In genomic region chr6:127917766-127918165, GRCh38 we compare ENCODE assay signal across 32 cellular contexts. TPM values are rescaled to one million over a fixed set of nuclear protein-coding genes. Genes with fewer than 3 reads are reported as not detected.
DNase-seq lines count a peak whose midpoint lies in the region; ATAC-seq lines count a peak whose summit lies in the region.
"Had no signal": no experiment of that assay in that cellular context is flagged by ENCODE, and none has a peak within 500 bp of the region (broad histone marks: within the 10 kb centered on the region; RNA-seq: fewer than 3 reads in every experiment).

No MANE protein-coding gene starts in this region.

- H3K4me3 Mint-ChIP-seq in activated CD4-positive, alpha-beta T cell treated with anti-CD3 and anti-CD28 coated beads, Interleukin-2, amount 10 ng/mL, durations not matched to agents 7 days and 5 days = peak overlapping the region; percentile 93
- H3K4me3 Mint-ChIP-seq in CD4-positive, CD25-positive, alpha-beta regulatory T cell = no peak overlapping the region
- H3K4me3 Mint-ChIP-seq in T-cell = peak overlapping the region; percentile 75 to 97 (median 94)
- peak overlapping the region; percentile 88 for H3K4me3 Mint-ChIP-seq in central memory CD8-positive, alpha-beta T cell
- H3K4me3 Mint-ChIP-seq: nephron progenitor cell had no signal

- peak overlapping the region; percentile 89 for H3K27ac Mint-ChIP-seq in activated CD4-positive, alpha-beta T cell treated with anti-CD3 and anti-CD28 coated beads, Interleukin-2, amount 10 ng/mL, durations not matched to agents 7 days and 5 days
- H3K27ac Mint-ChIP-seq in CD4-positive, CD25-positive, alpha-beta regulatory T cell = no peak overlapping the region
- peak overlapping the region; percentile 97 to 98 for H3K27ac Mint-ChIP-seq in T-cell
- peak overlapping the region; percentile 85 for H3K27ac Mint-ChIP-seq in central memory CD8-positive, alpha-beta T cell (ENCODE audit: low read depth)
- H3K27ac Mint-ChIP-seq: nephron progenitor cell had no signal

- no peak for ATAC-seq in CD4-positive, CD25-positive, alpha-beta regulatory T cell (ENCODE audit: low read depth in 2 of 2)
- ATAC-seq in T-cell (replicated peaks in 1 of 4) = no peak
- ATAC-seq in central memory CD8-positive, alpha-beta T cell (replicated peaks; ENCODE audit: extremely low read depth, poor library complexity, severe bottlenecking) = no peak
- ATAC-seq in Right ventricle myocardium superior (ENCODE audit: poor library complexity) = no peak
- no peak for ATAC-seq in GM21825 (IDR thresholded peaks at IDR 0.05; ENCODE audit: unreplicated experiment)
- no peak for ATAC-seq in HG02798 (IDR thresholded peaks at IDR 0.05; ENCODE audit: poor library complexity, unreplicated experiment)
- ATAC-seq: esophagus mucosa, heart left ventricle had no signal

- peak overlapping the region; percentile 54 for H3K4me3 ChIP-seq in CD4-positive, CD25-positive, alpha-beta regulatory T cell (ENCODE audit: low read depth, low read length)
- H3K4me3 ChIP-seq: coronary artery, PC-9 had no signal

- intact Hi-C loops in Right ventricle myocardium superior (cut with DNase I) = no loop called here

- H3K4me1 Mint-ChIP-seq in activated CD4-positive, alpha-beta T cell treated with anti-CD3 and anti-CD28 coated beads, Interleukin-2, amount 10 ng/mL, durations not matched to agents 7 days and 5 days = peaks cover 80% of the 10 kb centered on the region
- peaks cover 11 to 48% (median 25%) of the 10 kb centered on the region in 4 donors for H3K4me1 Mint-ChIP-seq in CD4-positive, CD25-positive, alpha-beta regulatory T cell
- peaks cover 79 to 90% (median 87%) of the 10 kb centered on the region in 3 donors for H3K4me1 Mint-ChIP-seq in T-cell
- peaks cover 53% of the 10 kb centered on the region for H3K4me1 Mint-ChIP-seq in central memory CD8-positive, alpha-beta T cell

- POLR2A ChIA-PET in activated CD4-positive, alpha-beta T cell treated with anti-CD3 and anti-CD28 coated beads, Interleukin-2, amount 10 ng/mL, durations not matched to agents 7 days and 5 days (lab: Charles Lee) = no interaction called here
- POLR2A ChIA-PET in T-cell (lab: Charles Lee) = interaction anchor here (0.6 to 2.1 kb wide), 7 partner anchors 10 to 598 kb away, joined by 3 to 9 read pairs (median 4); partner anchors contain the start of gene THEMIS (in 2 of the 2)

- no peaks in the 10 kb centered on the region for H3K27me3 ChIP-seq in CD4-positive, CD25-positive, alpha-beta regulatory T cell (ENCODE audit: control insufficient read depth, insufficient read depth, low read length)
- H3K27me3 ChIP-seq: heart left ventricle had no signal

- H3K27me3 Mint-ChIP-seq in activated CD4-positive, alpha-beta T cell treated with anti-CD3 and anti-CD28 coated beads, Interleukin-2, amount 10 ng/mL, durations not matched to agents 7 days and 5 days = no peaks in the 10 kb centered on the region
- no peaks in the 10 kb centered on the region for H3K27me3 Mint-ChIP-seq in CD4-positive, CD25-positive, alpha-beta regulatory T cell
- no peaks in the 10 kb centered on the region for H3K27me3 Mint-ChIP-seq in T-cell
- no peaks in the 10 kb centered on the region for H3K27me3 Mint-ChIP-seq in central memory CD8-positive, alpha-beta T cell

- CTCF ChIA-PET in activated CD4-positive, alpha-beta T cell treated with anti-CD3 and anti-CD28 coated beads, Interleukin-2, amount 10 ng/mL, durations not matched to agents 7 days and 5 days (lab: Charles Lee) = interaction anchor here (0.5 to 2.7 kb wide), 5 partner anchors 14 to 1789 kb away, joined by 3 to 13 read pairs (median 3); partner anchors contain the start of gene THEMIS
- CTCF ChIA-PET in T-cell (lab: Charles Lee) = interaction anchor here (0.6 to 3.2 kb wide), 6 partner anchors 14 to 603 kb away, joined by 3 to 29 read pairs (median 7); partner anchors contain the start of gene PTPRK (in 1 of the 2)

- DNase-seq in activated CD4-positive, alpha-beta T cell treated with anti-CD3 and anti-CD28 coated beads, Interleukin-2, amount 10 ng/mL, durations not matched to agents 7 days and 5 days = no peak
- no peak for DNase-seq in activated CD4-positive, alpha-beta T cell treated with anti-CD3 and anti-CD28 coated beads, Interleukin-2, amount 50 U/mL, for 48 hours
- DNase-seq in CD4-positive, CD25-positive, alpha-beta regulatory T cell = no peak
- no peak for DNase-seq in T-cell
- no peak for DNase-seq in central memory CD8-positive, alpha-beta T cell (ENCODE audit: low spot score in 2 of 2)
- DNase-seq in Right ventricle myocardium superior = no peak
- DNase-seq: activated effector memory CD4-positive, alpha-beta T cell treated with anti-CD3 and anti-CD28 coated beads, Interleukin-2, amount 50 U/mL, for 16 hours; anterior cingulate cortex; Caco-2; foreskin fibroblast; H7; heart left ventricle; midbrain; NCI-H1092 treated with DMSO at 0.1 percent for 48 hours; NCI-H187; NCI-H2171; NCI-H510A treated with DMSO at 0.1 percent for 48 hours; nephron progenitor cell; PC-9; SIG-M5; stimulated activated CD4-positive, alpha-beta T cell treated with anti-CD3 and anti-CD28 coated beads, Interleukin-2, amount 100 ng/mL, for 24 hours; SW 1271; trophoblast cell had no signal

- H3K36me3 ChIP-seq in CD4-positive, CD25-positive, alpha-beta regulatory T cell (ENCODE audit: control insufficient read depth, insufficient read depth, low read length) = no peaks in the 10 kb centered on the region
- H3K36me3 ChIP-seq: heart left ventricle had no signal

- peaks cover 18% of the 10 kb centered on the region for H3K9me3 Mint-ChIP-seq in activated CD4-positive, alpha-beta T cell treated with anti-CD3 and anti-CD28 coated beads, Interleukin-2, amount 10 ng/mL, durations not matched to agents 7 days and 5 days
- H3K9me3 Mint-ChIP-seq in CD4-positive, CD25-positive, alpha-beta regulatory T cell = peaks cover 0 to 3% (median 0%) of the 10 kb centered on the region in 7 donors
- H3K9me3 Mint-ChIP-seq in T-cell = no peaks in the 10 kb centered on the region
- no peaks in the 10 kb centered on the region for H3K9me3 Mint-ChIP-seq in central memory CD8-positive, alpha-beta T cell
- H3K9me3 Mint-ChIP-seq: nephron progenitor cell had no signal

- H3K27ac ChIP-seq in CD4-positive, CD25-positive, alpha-beta regulatory T cell (ENCODE audit: insufficient read depth, low read length, poor library complexity, severe bottlenecking) = no peak overlapping the region
- H3K27ac ChIP-seq: coronary artery, heart left ventricle, PC-9 had no signal

- peaks cover 17% of the 10 kb centered on the region for H3K4me1 ChIP-seq in CD4-positive, CD25-positive, alpha-beta regulatory T cell (ENCODE audit: control insufficient read depth, insufficient read depth, low read length, poor library complexity, severe bottlenecking)
- H3K4me1 ChIP-seq: Caco-2, heart left ventricle had no signal

- H3K36me3 Mint-ChIP-seq in activated CD4-positive, alpha-beta T cell treated with anti-CD3 and anti-CD28 coated beads, Interleukin-2, amount 10 ng/mL, durations not matched to agents 7 days and 5 days (ENCODE audit: low read depth) = peaks cover 55% of the 10 kb centered on the region
- H3K36me3 Mint-ChIP-seq in CD4-positive, CD25-positive, alpha-beta regulatory T cell = peaks cover 5% of the 10 kb centered on the region
- H3K36me3 Mint-ChIP-seq in T-cell = peaks cover 10% of the 10 kb centered on the region
- peaks cover 21% of the 10 kb centered on the region for H3K36me3 Mint-ChIP-seq in central memory CD8-positive, alpha-beta T cell (ENCODE audit: insufficient read depth)

- H3K9me3 ChIP-seq in CD4-positive, CD25-positive, alpha-beta regulatory T cell (ENCODE audit: control insufficient read depth in 2 of 2, low read length in 2 of 2) = no peaks in the 10 kb centered on the region
- H3K9me3 ChIP-seq: Caco-2, heart left ventricle had no signal

RNA-seq across cellular contexts. Expression of gene THEMIS, which starts 16.9 kb away (rescaled TPM):
- 100 to 1,000 TPM in 1 of 2 experiments, 10 to 100 TPM in 1; 89.2 to 101 TPM for total RNA-seq in activated CD4-positive, alpha-beta T cell treated with anti-CD3 and anti-CD28 coated beads, Interleukin-2, amount 10 ng/mL, durations not matched to agents 7 days and 5 days
- 22.8 TPM for total RNA-seq in CD4-positive, CD25-positive, alpha-beta regulatory T cell
- 10 to 100 TPM in 2 of 4 donors, 1 to 10 TPM in 2; 6.5 to 14.4 (median 10.5) TPM for polyA plus RNA-seq in CD4-positive, CD25-positive, alpha-beta regulatory T cell
- total RNA-seq in T-cell (10 to 100 TPM; 55.5 to 93.3 (median 69.4) TPM), Right ventricle myocardium superior (0.13 TPM)
- total RNA-seq: A673, Caco-2, H7, kidney epithelial cell, M059J, osteocyte, PC-9, renal cortical epithelial cell had no signal

Comparison
In these comparisons a context has a peak if more than half of its experiments do, and no peak if none do; other contexts are left out.
1. H3K27ac Mint-ChIP-seq: peak in activated CD4-positive, alpha-beta T cell treated with anti-CD3 and anti-CD28 coated beads, Interleukin-2, amount 10 ng/mL, durations not matched to agents 7 days and 5 days (single experiment), T-cell (2 of 2) and central memory CD8-positive, alpha-beta T cell (single experiment); none in CD4-positive, CD25-positive, alpha-beta regulatory T cell (0 of 3).
2. H3K4me3 Mint-ChIP-seq: peak in activated CD4-positive, alpha-beta T cell treated with anti-CD3 and anti-CD28 coated beads, Interleukin-2, amount 10 ng/mL, durations not matched to agents 7 days and 5 days (single experiment), T-cell (3 of 3) and central memory CD8-positive, alpha-beta T cell (single experiment); none in CD4-positive, CD25-positive, alpha-beta regulatory T cell (0 of 4).
3. RNA of gene THEMIS, which starts 16.9 kb away (total RNA-seq): 89.2 to 101 TPM in activated CD4-positive, alpha-beta T cell treated with anti-CD3 and anti-CD28 coated beads, Interleukin-2, amount 10 ng/mL, durations not matched to agents 7 days and 5 days, 55.5 to 93.3 TPM in T-cell and 22.8 TPM in CD4-positive, CD25-positive, alpha-beta regulatory T cell (single experiment); 0.13 TPM in Right ventricle myocardium superior (single experiment); every median in the first group is over 10 times any median in the second.